In the genomic region with DNA sequence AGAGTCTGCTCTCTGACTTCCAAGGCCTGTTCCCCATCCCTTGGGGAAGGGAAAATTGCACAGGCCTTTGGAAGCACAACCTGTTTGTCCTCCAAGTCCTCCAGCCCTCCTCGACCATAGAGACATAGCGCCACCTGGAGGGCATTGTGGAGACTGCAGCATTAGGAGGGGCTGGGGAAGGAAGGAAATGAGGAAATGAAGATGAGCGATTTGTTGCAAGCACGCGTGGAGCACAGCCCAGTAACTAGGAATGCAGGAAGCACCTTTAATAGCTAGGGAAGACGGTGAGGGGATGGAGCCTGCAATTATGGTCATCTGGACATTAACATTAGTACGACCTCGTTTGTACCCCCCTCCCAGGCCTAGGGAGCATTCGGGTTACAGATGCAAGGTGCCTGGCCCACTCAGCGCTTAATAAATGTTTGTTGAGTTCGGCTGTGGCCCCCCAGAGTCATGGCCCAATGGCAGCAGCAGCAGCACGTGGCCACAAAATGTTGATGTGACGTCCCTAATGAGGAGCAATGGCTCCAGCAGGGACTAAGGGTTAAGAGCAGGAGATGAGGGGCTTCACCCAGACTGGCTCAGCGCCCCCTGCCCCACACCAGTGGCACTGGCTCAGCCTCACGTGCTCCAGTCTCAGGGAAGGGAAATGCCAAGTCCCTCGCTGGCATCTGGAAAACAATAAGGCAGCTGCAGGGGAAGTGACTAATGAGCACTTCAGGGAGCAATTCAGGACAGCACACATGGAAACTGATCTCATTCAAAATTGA, we compare ENCODE assay signal across 1 cellular context.
A peak's percentile ranks its signal among the peaks of the same experiment; 100 is the strongest.
TF ChIP-seq lines count a peak whose summit lies in the region.

No MANE protein-coding gene starts in this region.

TF ChIP-seq in HEK293, 187 proteins besides CTCF, POLR2A, EP300 and RAD21 (continued from another document):
- TF ChIP-seq ZNF610 (tag by site-specific recombination; IDR thresholded peaks at IDR 0.05; ENCODE audit: borderline replicate concordance): no peak
- no peak for TF ChIP-seq ZNF155 (tag by site-specific recombination; IDR thresholded peaks at IDR 0.05)
- TF ChIP-seq ZNF777 (tag by site-specific recombination; IDR thresholded peaks at IDR 0.05; ENCODE audit: borderline replicate concordance): no peak
- 0 out of 2 replicates have a peak, but pooled peaks have one; percentile 80 for TF ChIP-seq ZNF2 (tag by site-specific recombination; IDR thresholded peaks at IDR 0.05)
- TF ChIP-seq ZNF585B (tag by site-specific recombination; IDR thresholded peaks at IDR 0.05): peak; percentile 64
- 0 out of 2 replicates have a peak, but pooled peaks have one; percentile 42 for TF ChIP-seq ZNF660 (tag by site-specific recombination; IDR thresholded peaks at IDR 0.05)
- no peak for TF ChIP-seq ZNF202 (tag by site-specific recombination; IDR thresholded peaks at IDR 0.05; ENCODE audit: borderline replicate concordance)
- TF ChIP-seq ZNF335 (tag by site-specific recombination; conservative IDR thresholded peaks at IDR 0.05): peak; percentile 53
- TF ChIP-seq MZF1 (tag by site-specific recombination; IDR thresholded peaks at IDR 0.05; ENCODE audit: borderline replicate concordance): peak; percentile 100
- TF ChIP-seq SCRT2 (tag by site-specific recombination; IDR thresholded peaks at IDR 0.05): peak; percentile 99
- peak; percentile 53 for TF ChIP-seq GLIS1 (tag by site-specific recombination; IDR thresholded peaks at IDR 0.05)
- TF ChIP-seq ZNF571 (tag by site-specific recombination; IDR thresholded peaks at IDR 0.05): no peak
- TF ChIP-seq TRIM28 (IDR thresholded peaks at IDR 0.05; ENCODE audit: borderline replicate concordance, low read length): peak; percentile 50; the same call in 1 of the 2 replicates
- TF ChIP-seq, protein P1, sequence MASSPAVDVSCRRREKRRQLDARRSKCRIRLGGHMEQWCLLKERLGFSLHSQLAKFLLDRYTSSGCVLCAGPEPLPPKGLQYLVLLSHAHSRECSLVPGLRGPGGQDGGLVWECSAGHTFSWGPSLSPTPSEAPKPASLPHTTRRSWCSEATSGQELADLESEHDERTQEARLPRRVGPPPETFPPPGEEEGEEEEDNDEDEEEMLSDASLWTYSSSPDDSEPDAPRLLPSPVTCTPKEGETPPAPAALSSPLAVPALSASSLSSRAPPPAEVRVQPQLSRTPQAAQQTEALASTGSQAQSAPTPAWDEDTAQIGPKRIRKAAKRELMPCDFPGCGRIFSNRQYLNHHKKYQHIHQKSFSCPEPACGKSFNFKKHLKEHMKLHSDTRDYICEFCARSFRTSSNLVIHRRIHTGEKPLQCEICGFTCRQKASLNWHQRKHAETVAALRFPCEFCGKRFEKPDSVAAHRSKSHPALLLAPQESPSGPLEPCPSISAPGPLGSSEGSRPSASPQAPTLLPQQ (tag by site-specific recombination; IDR thresholded peaks at IDR 0.05): 0 out of 2 replicates have a peak, but pooled peaks have one; percentile 21
- TF ChIP-seq, protein P2, sequence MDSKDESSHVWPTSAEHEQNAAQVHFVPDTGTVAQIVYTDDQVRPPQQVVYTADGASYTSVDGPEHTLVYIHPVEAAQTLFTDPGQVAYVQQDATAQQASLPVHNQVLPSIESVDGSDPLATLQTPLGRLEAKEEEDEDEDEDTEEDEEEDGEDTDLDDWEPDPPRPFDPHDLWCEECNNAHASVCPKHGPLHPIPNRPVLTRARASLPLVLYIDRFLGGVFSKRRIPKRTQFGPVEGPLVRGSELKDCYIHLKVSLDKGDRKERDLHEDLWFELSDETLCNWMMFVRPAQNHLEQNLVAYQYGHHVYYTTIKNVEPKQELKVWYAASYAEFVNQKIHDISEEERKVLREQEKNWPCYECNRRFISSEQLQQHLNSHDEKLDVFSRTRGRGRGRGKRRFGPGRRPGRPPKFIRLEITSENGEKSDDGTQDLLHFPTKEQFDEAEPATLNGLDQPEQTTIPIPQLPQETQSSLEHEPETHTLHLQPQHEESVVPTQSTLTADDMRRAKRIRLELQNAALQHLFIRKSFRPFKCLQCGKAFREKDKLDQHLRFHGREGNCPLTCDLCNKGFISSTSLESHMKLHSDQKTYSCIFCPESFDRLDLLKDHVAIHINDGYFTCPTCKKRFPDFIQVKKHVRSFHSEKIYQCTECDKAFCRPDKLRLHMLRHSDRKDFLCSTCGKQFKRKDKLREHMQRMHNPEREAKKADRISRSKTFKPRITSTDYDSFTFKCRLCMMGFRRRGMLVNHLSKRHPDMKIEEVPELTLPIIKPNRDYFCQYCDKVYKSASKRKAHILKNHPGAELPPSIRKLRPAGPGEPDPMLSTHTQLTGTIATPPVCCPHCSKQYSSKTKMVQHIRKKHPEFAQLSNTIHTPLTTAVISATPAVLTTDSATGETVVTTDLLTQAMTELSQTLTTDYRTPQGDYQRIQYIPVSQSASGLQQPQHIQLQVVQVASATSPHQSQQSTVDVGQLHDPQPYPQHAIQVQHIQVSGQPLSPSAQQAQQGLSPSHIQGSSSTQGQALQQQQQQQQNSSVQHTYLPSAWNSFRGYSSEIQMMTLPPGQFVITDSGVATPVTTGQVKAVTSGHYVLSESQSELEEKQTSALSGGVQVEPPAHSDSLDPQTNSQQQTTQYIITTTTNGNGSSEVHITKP (tag by site-specific recombination; IDR thresholded peaks at IDR 0.05): peak; percentile 99
- peak; percentile 92 for TF ChIP-seq ZNF654 (tag by site-specific recombination; IDR thresholded peaks at IDR 0.05; ENCODE audit: low read depth)
- TF ChIP-seq YY1 (tag by site-specific recombination; IDR thresholded peaks at IDR 0.05): no peak
- TF ChIP-seq ZBTB48 (tag by site-specific recombination; IDR thresholded peaks at IDR 0.05): peak; percentile 64; the same call in 1 of the 2 replicates
- TF ChIP-seq, protein P3, sequence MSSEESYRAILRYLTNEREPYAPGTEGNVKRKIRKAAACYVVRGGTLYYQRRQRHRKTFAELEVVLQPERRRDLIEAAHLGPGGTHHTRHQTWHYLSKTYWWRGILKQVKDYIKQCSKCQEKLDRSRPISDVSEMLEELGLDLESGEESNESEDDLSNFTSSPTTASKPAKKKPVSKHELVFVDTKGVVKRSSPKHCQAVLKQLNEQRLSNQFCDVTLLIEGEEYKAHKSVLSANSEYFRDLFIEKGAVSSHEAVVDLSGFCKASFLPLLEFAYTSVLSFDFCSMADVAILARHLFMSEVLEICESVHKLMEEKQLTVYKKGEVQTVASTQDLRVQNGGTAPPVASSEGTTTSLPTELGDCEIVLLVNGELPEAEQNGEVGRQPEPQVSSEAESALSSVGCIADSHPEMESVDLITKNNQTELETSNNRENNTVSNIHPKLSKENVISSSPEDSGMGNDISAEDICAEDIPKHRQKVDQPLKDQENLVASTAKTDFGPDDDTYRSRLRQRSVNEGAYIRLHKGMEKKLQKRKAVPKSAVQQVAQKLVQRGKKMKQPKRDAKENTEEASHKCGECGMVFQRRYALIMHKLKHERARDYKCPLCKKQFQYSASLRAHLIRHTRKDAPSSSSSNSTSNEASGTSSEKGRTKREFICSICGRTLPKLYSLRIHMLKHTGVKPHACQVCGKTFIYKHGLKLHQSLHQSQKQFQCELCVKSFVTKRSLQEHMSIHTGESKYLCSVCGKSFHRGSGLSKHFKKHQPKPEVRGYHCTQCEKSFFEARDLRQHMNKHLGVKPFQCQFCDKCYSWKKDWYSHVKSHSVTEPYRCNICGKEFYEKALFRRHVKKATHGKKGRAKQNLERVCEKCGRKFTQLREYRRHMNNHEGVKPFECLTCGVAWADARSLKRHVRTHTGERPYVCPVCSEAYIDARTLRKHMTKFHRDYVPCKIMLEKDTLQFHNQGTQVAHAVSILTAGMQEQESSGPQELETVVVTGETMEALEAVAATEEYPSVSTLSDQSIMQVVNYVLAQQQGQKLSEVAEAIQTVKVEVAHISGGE (tag by site-specific recombination; conservative IDR thresholded peaks at IDR 0.05; ENCODE audit: low read depth): no peak
- TF ChIP-seq ZNF600 (tag by site-specific recombination; IDR thresholded peaks at IDR 0.05): 0 out of 2 replicates have a peak, but pooled peaks have one; percentile 20
- no peak for TF ChIP-seq MEIS1 (CRISPR knock-in tag; IDR thresholded peaks at IDR 0.05; ENCODE audit: borderline replicate concordance)
- no peak for TF ChIP-seq ZXDB (tag by site-specific recombination; IDR thresholded peaks at IDR 0.05)
- TF ChIP-seq ZFHX2 (tag by site-specific recombination; conservative IDR thresholded peaks at IDR 0.05): no peak
- TF ChIP-seq, protein P4, sequence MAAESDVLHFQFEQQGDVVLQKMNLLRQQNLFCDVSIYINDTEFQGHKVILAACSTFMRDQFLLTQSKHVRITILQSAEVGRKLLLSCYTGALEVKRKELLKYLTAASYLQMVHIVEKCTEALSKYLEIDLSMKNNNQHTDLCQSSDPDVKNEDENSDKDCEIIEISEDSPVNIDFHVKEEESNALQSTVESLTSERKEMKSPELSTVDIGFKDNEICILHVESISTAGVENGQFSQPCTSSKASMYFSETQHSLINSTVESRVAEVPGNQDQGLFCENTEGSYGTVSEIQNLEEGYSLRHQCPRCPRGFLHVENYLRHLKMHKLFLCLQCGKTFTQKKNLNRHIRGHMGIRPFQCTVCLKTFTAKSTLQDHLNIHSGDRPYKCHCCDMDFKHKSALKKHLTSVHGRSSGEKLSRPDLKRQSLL (tag by site-specific recombination; IDR thresholded peaks at IDR 0.05): no peak
- no peak for TF ChIP-seq ZNF341 (tag by site-specific recombination; IDR thresholded peaks at IDR 0.05; ENCODE audit: low read depth)
- no peak for TF ChIP-seq KLF9 (tag by site-specific recombination; IDR thresholded peaks at IDR 0.05; ENCODE audit: low read depth)
- TF ChIP-seq ZNF768 (tag by site-specific recombination; IDR thresholded peaks at IDR 0.05): no peak
- TF ChIP-seq, protein P5, sequence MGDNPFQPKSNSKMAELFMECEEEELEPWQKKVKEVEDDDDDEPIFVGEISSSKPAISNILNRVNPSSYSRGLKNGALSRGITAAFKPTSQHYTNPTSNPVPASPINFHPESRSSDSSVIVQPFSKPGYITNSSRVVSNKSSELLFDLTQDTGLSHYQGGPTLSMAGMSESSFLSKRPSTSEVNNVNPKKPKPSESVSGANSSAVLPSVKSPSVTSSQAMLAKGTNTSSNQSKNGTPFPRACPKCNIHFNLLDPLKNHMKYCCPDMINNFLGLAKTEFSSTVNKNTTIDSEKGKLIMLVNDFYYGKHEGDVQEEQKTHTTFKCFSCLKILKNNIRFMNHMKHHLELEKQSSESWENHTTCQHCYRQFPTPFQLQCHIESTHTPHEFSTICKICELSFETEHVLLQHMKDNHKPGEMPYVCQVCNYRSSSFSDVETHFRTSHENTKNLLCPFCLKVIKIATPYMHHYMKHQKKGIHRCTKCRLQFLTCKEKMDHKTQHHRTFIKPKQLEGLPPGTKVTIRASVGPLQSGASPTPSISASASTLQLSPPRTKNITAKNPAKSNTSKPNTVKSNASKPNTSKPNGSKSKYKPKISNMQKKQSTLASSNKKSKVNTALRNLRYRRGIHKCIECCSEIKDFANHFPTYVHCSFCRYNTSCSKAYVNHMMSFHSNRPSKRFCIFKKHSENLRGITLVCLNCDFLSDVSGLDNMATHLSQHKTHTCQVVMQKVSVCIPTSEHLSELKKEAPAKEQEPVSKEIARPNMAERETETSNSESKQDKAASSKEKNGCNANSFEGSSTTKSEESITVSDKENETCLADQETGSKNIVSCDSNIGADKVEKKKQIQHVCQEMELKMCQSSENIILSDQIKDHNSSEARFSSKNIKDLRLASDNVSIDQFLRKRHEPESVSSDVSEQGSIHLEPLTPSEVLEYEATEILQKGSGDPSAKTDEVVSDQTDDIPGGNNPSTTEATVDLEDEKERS (tag by site-specific recombination; IDR thresholded peaks at IDR 0.05): no peak
- TF ChIP-seq, protein P6, sequence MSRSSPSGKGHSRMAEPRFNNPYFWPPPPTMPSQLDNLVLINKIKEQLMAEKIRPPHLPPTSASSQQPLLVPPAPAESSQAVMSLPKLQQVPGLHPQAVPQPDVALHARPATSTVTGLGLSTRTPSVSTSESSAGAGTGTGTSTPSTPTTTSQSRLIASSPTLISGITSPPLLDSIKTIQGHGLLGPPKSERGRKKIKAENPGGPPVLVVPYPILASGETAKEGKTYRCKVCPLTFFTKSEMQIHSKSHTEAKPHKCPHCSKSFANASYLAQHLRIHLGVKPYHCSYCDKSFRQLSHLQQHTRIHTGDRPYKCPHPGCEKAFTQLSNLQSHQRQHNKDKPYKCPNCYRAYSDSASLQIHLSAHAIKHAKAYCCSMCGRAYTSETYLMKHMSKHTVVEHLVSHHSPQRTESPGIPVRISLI (tag by site-specific recombination; IDR thresholded peaks at IDR 0.05): no peak
- TF ChIP-seq, protein P7, sequence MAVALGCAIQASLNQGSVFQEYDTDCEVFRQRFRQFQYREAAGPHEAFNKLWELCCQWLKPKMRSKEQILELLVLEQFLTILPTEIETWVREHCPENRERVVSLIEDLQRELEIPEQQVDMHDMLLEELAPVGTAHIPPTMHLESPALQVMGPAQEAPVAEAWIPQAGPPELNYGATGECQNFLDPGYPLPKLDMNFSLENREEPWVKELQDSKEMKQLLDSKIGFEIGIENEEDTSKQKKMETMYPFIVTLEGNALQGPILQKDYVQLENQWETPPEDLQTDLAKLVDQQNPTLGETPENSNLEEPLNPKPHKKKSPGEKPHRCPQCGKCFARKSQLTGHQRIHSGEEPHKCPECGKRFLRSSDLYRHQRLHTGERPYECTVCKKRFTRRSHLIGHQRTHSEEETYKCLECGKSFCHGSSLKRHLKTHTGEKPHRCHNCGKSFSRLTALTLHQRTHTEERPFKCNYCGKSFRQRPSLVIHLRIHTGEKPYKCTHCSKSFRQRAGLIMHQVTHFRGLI (tag by site-specific recombination; IDR thresholded peaks at IDR 0.05): no peak
- peak; percentile 34; the same call in 1 of the 2 replicates for TF ChIP-seq GLIS2 (tag by site-specific recombination; IDR thresholded peaks at IDR 0.05)
- TF ChIP-seq KLF8 (tag by site-specific recombination; IDR thresholded peaks at IDR 0.05): no peak
- TF ChIP-seq ZNF366 (tag by site-specific recombination; conservative IDR thresholded peaks at IDR 0.05): peak; percentile 86
- TF ChIP-seq ZBTB17 (tag by site-specific recombination; IDR thresholded peaks at IDR 0.05): peak; percentile 72
- no peak for TF ChIP-seq ZNF350 (tag by site-specific recombination; IDR thresholded peaks at IDR 0.05)
- no peak for TF ChIP-seq ZNF530 (tag by site-specific recombination; IDR thresholded peaks at IDR 0.05; ENCODE audit: low read depth)
- no peak for TF ChIP-seq ZFP41 (tag by site-specific recombination; IDR thresholded peaks at IDR 0.05; ENCODE audit: borderline replicate concordance)
- TF ChIP-seq, protein P8, sequence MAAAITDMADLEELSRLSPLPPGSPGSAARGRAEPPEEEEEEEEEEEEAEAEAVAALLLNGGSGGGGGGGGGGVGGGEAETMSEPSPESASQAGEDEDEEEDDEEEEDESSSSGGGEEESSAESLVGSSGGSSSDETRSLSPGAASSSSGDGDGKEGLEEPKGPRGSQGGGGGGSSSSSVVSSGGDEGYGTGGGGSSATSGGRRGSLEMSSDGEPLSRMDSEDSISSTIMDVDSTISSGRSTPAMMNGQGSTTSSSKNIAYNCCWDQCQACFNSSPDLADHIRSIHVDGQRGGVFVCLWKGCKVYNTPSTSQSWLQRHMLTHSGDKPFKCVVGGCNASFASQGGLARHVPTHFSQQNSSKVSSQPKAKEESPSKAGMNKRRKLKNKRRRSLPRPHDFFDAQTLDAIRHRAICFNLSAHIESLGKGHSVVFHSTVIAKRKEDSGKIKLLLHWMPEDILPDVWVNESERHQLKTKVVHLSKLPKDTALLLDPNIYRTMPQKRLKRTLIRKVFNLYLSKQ (tag by site-specific recombination; IDR thresholded peaks at IDR 0.05; ENCODE audit: borderline replicate concordance): no peak
